ENCODE assay signal across 15 cellular contexts in genomic region chr11:134654161-134654915, GRCh38.
DNase-seq lines count a peak whose midpoint lies in the region; ATAC-seq and TF ChIP-seq lines count a peak whose summit lies in the region.
"Had no signal": no experiment of that assay in that cellular context is flagged by ENCODE, and none has a peak within 500 bp of the region (broad histone marks: within the 10 kb centered on the region; RNA-seq: fewer than 3 reads in every experiment).

No MANE protein-coding gene starts in this region.

- peaks cover 5 to 7% of the 10 kb centered on the region in 2 donors for H3K4me1 Mint-ChIP-seq in natural killer cell
- peaks cover 4 to 6% of the 10 kb centered on the region in 2 donors for H3K4me1 Mint-ChIP-seq in natural killer cell treated with Interleukin-12 subunit alpha and Interleukin-12 subunit beta and Interleukin-15 and Interleukin-18, amount 100 ng/mL, for 72 hours (ENCODE audit: low read depth in 2 of 2)

- no peaks in the 10 kb centered on the region for H3K9me3 Mint-ChIP-seq in natural killer cell
- H3K9me3 Mint-ChIP-seq in natural killer cell treated with Interleukin-12 subunit alpha and Interleukin-12 subunit beta and Interleukin-15 and Interleukin-18, amount 100 ng/mL, for 72 hours: peaks cover 4% of the 10 kb centered on the region

- TF ChIP-seq CTCF in natural killer cell (IDR thresholded peaks at IDR 0.05): no peak

- ATAC-seq in natural killer cell: no peak
- ATAC-seq in natural killer cell treated with Interleukin-12 subunit alpha and Interleukin-12 subunit beta and Interleukin-15 and Interleukin-18, amount 100 ng/mL, for 72 hours: no peak
- ATAC-seq in HG02610 (IDR thresholded peaks at IDR 0.05; ENCODE audit: unreplicated experiment): no peak
- ATAC-seq: stimulated activated effector memory CD8-positive, alpha-beta T cell treated with anti-CD3 and anti-CD28 coated beads, Interleukin-12 subunit alpha, Interleukin-12 subunit beta, amount 100 ng/mL, for 72 hours had no signal

- peaks cover 23 to 46% of the 10 kb centered on the region in 2 donors for H3K27me3 Mint-ChIP-seq in natural killer cell (ENCODE audit: low read depth in 2 of 2)
- H3K27me3 Mint-ChIP-seq in natural killer cell treated with Interleukin-12 subunit alpha and Interleukin-12 subunit beta and Interleukin-15 and Interleukin-18, amount 100 ng/mL, for 72 hours: peaks cover 28 to 31% of the 10 kb centered on the region in 2 donors

- DNase-seq in natural killer cell: peak; percentile 4
- DNase-seq in natural killer cell treated with Interleukin-12 subunit alpha and Interleukin-12 subunit beta and Interleukin-15 and Interleukin-18, amount 100 ng/mL, for 72 hours (ENCODE audit: low spot score): no peak
- DNase-seq in activated T-cell treated with anti-CD3 and anti-CD28 coated beads for 4 hours: peak; percentile 4
- DNase-seq in mucosa of gallbladder (ENCODE audit: low spot score): peak; percentile 8
- peak; percentile 35 for DNase-seq in ureter (ENCODE audit: low spot score)
- no peak for DNase-seq in NCI-H2029 (lab: John Stamatoyannopoulos, UW)
- no peak for DNase-seq in GM19238 (ENCODE audit: insufficient read length, low spot score)
- DNase-seq: brain microvascular endothelial cell, DMS79 treated with DMSO at 0.1 percent for 48 hours, MV-4-11, NCI-H446 had no signal

- H3K27ac Mint-ChIP-seq in natural killer cell: peak overlapping the region in 1 of 2 donors; percentile 51
- no peak overlapping the region for H3K27ac Mint-ChIP-seq in natural killer cell treated with Interleukin-12 subunit alpha and Interleukin-12 subunit beta and Interleukin-15 and Interleukin-18, amount 100 ng/mL, for 72 hours
- H3K27ac Mint-ChIP-seq: activated T-helper 1 cell treated with anti-CD3 and anti-CD28 coated beads, Interleukin-12 subunit alpha, Interleukin-12 subunit beta, Interleukin-2, Interleukin-4 antibody, amounts not matched to agents 30 ng/mL and 10 ng/mL and 1 ng/mL, durations not matched to agents 14 hours and 24 hours and 36 hours; nephron; stimulated activated effector memory CD8-positive, alpha-beta T cell treated with anti-CD3 and anti-CD28 coated beads, Interleukin-12 subunit alpha, Interleukin-12 subunit beta, amount 100 ng/mL, for 72 hours had no signal

- H3K4me3 Mint-ChIP-seq in natural killer cell: no peak overlapping the region
- H3K4me3 Mint-ChIP-seq in natural killer cell treated with Interleukin-12 subunit alpha and Interleukin-12 subunit beta and Interleukin-15 and Interleukin-18, amount 100 ng/mL, for 72 hours: no peak overlapping the region
- H3K4me3 Mint-ChIP-seq: activated T-helper 1 cell treated with anti-CD3 and anti-CD28 coated beads, Interleukin-12 subunit alpha, Interleukin-12 subunit beta, Interleukin-2, Interleukin-4 antibody, amounts not matched to agents 30 ng/mL and 10 ng/mL and 1 ng/mL, durations not matched to agents 14 hours and 24 hours and 36 hours; nephron; stimulated activated effector memory CD8-positive, alpha-beta T cell treated with anti-CD3 and anti-CD28 coated beads, Interleukin-12 subunit alpha, Interleukin-12 subunit beta, amount 100 ng/mL, for 72 hours had no signal

- intact Hi-C loops in natural killer cell (cut with micrococcal nuclease): no loop called here

- no peaks in the 10 kb centered on the region for H3K36me3 Mint-ChIP-seq in natural killer cell
- H3K36me3 Mint-ChIP-seq in natural killer cell treated with Interleukin-12 subunit alpha and Interleukin-12 subunit beta and Interleukin-15 and Interleukin-18, amount 100 ng/mL, for 72 hours: no peaks in the 10 kb centered on the region
- H3K36me3 Mint-ChIP-seq: stimulated activated effector memory CD8-positive, alpha-beta T cell treated with anti-CD3 and anti-CD28 coated beads, Interleukin-12 subunit alpha, Interleukin-12 subunit beta, amount 100 ng/mL, for 72 hours had no signal

Comparison
In these comparisons a context has a peak if more than half of its experiments do, and no peak if none do; other contexts are left out.
1. DNase-seq: peak in natural killer cell (single experiment), activated T-cell treated with anti-CD3 and anti-CD28 coated beads for 4 hours (single experiment), mucosa of gallbladder (single experiment) and ureter (single experiment); none in natural killer cell treated with Interleukin-12 subunit alpha and Interleukin-12 subunit beta and Interleukin-15 and Interleukin-18, amount 100 ng/mL, for 72 hours (single experiment), NCI-H2029 (single experiment) and GM19238 (single experiment).